1 cellular context compared by ENCODE assay signal in the genomic region with DNA sequence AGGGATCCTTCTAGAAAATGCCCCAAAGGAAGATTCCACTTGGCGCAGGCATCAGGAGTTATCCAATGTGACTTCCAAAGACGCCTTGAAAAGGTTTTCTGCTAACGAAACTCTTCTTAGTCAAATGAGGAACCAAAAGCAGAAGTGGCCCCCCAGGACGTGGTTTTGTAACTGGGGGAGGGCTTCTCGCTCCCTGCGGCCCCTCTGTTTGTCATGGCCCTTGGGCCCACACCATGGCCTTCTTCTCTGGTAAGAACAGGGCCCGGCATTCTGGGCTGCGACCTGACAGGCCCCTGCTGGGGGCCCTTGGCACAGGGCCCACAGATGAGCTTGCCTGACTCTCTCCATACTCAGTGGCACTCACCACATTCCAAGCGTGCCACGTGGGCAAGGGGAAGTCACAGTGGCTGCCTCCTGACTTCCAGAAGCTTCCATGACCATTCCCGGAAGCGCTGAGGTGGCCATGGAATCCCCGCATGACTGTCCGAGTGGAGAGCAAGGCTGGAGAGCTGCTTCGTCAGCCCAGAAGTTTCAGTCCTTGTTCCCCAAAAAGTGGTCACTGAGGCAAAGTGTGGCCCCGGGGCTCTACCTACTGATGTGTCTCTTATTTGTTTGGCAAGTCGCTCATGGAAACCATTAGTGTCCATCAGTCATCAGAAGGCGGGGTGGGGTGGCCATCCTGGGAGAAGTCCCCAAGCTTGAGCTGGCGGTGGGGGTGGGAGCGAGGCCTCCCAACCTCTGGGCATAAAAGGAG.
A peak's percentile ranks its signal among the peaks of the same experiment; 100 is the strongest.
TF ChIP-seq lines count a peak whose summit lies in the region.

No MANE protein-coding gene starts in this region.

TF ChIP-seq in GM12878, 131 proteins besides CTCF, POLR2A, EP300 and RAD21 (continued from another document):
- TF ChIP-seq, protein P1, sequence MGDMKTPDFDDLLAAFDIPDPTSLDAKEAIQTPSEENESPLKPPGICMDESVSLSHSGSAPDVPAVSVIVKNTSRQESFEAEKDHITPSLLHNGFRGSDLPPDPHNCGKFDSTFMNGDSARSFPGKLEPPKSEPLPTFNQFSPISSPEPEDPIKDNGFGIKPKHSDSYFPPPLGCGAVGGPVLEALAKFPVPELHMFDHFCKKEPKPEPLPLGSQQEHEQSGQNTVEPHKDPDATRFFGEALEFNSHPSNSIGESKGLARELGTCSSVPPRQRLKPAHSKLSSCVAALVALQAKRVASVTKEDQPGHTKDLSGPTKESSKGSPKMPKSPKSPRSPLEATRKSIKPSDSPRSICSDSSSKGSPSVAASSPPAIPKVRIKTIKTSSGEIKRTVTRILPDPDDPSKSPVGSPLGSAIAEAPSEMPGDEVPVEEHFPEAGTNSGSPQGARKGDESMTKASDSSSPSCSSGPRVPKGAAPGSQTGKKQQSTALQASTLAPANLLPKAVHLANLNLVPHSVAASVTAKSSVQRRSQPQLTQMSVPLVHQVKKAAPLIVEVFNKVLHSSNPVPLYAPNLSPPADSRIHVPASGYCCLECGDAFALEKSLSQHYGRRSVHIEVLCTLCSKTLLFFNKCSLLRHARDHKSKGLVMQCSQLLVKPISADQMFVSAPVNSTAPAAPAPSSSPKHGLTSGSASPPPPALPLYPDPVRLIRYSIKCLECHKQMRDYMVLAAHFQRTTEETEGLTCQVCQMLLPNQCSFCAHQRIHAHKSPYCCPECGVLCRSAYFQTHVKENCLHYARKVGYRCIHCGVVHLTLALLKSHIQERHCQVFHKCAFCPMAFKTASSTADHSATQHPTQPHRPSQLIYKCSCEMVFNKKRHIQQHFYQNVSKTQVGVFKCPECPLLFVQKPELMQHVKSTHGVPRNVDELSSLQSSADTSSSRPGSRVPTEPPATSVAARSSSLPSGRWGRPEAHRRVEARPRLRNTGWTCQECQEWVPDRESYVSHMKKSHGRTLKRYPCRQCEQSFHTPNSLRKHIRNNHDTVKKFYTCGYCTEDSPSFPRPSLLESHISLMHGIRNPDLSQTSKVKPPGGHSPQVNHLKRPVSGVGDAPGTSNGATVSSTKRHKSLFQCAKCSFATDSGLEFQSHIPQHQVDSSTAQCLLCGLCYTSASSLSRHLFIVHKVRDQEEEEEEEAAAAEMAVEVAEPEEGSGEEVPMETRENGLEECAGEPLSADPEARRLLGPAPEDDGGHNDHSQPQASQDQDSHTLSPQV (IDR thresholded peaks at IDR 0.05), result no peak
- TF ChIP-seq YBX1 (IDR thresholded peaks at IDR 0.05), result no peak
- TF ChIP-seq JUNB (IDR thresholded peaks at IDR 0.05), result peak; percentile 97
- TF ChIP-seq, protein P2, sequence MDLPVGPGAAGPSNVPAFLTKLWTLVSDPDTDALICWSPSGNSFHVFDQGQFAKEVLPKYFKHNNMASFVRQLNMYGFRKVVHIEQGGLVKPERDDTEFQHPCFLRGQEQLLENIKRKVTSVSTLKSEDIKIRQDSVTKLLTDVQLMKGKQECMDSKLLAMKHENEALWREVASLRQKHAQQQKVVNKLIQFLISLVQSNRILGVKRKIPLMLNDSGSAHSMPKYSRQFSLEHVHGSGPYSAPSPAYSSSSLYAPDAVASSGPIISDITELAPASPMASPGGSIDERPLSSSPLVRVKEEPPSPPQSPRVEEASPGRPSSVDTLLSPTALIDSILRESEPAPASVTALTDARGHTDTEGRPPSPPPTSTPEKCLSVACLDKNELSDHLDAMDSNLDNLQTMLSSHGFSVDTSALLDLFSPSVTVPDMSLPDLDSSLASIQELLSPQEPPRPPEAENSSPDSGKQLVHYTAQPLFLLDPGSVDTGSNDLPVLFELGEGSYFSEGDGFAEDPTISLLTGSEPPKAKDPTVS (IDR thresholded peaks at IDR 0.05; ENCODE audit: low read depth, low read length), result peak; percentile 90
- peak; percentile 37; the same call in 1 of the 2 replicates for TF ChIP-seq ZSCAN29 (IDR thresholded peaks at IDR 0.05)
- TF ChIP-seq, protein P3, sequence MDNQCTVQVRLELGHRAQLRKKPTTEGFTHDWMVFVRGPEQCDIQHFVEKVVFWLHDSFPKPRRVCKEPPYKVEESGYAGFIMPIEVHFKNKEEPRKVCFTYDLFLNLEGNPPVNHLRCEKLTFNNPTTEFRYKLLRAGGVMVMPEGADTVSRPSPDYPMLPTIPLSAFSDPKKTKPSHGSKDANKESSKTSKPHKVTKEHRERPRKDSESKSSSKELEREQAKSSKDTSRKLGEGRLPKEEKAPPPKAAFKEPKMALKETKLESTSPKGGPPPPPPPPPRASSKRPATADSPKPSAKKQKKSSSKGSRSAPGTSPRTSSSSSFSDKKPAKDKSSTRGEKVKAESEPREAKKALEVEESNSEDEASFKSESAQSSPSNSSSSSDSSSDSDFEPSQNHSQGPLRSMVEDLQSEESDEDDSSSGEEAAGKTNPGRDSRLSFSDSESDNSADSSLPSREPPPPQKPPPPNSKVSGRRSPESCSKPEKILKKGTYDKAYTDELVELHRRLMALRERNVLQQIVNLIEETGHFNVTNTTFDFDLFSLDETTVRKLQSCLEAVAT (IDR thresholded peaks at IDR 0.05), result peak; percentile 76
- peak; percentile 99 for TF ChIP-seq BCL11A (IDR thresholded peaks at IDR 0.05; ENCODE audit: low read depth, low read length)
- no peak for TF ChIP-seq SREBF1 (IDR thresholded peaks at IDR 0.05; ENCODE audit: low read length)
- TF ChIP-seq RUNX3 (IDR thresholded peaks at IDR 0.05; ENCODE audit: low read length), result peak; percentile 96
- TF ChIP-seq, protein P4, sequence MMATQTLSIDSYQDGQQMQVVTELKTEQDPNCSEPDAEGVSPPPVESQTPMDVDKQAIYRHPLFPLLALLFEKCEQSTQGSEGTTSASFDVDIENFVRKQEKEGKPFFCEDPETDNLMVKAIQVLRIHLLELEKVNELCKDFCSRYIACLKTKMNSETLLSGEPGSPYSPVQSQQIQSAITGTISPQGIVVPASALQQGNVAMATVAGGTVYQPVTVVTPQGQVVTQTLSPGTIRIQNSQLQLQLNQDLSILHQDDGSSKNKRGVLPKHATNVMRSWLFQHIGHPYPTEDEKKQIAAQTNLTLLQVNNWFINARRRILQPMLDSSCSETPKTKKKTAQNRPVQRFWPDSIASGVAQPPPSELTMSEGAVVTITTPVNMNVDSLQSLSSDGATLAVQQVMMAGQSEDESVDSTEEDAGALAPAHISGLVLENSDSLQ (IDR thresholded peaks at IDR 0.05), result peak; percentile 88
- TF ChIP-seq, protein P5, sequence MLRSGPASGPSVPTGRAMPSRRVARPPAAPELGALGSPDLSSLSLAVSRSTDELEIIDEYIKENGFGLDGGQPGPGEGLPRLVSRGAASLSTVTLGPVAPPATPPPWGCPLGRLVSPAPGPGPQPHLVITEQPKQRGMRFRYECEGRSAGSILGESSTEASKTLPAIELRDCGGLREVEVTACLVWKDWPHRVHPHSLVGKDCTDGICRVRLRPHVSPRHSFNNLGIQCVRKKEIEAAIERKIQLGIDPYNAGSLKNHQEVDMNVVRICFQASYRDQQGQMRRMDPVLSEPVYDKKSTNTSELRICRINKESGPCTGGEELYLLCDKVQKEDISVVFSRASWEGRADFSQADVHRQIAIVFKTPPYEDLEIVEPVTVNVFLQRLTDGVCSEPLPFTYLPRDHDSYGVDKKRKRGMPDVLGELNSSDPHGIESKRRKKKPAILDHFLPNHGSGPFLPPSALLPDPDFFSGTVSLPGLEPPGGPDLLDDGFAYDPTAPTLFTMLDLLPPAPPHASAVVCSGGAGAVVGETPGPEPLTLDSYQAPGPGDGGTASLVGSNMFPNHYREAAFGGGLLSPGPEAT (IDR thresholded peaks at IDR 0.05; ENCODE audit: low read depth), result peak; percentile 95
- no peak for TF ChIP-seq FOS (IDR thresholded peaks at IDR 0.05; ENCODE audit: borderline replicate concordance, extremely low read depth, insufficient read length)
- TF ChIP-seq HDGF (IDR thresholded peaks at IDR 0.05), result peak; percentile 74
- TF ChIP-seq ZNF622 (IDR thresholded peaks at IDR 0.05), result no peak
- TF ChIP-seq TCF7 (IDR thresholded peaks at IDR 0.05; ENCODE audit: borderline replicate concordance), result no peak; the same call in 1 of the 2 replicates
- TF ChIP-seq MTA2 (IDR thresholded peaks at IDR 0.05; ENCODE audit: low read depth), result peak; percentile 92
- TF ChIP-seq SMC3 (IDR thresholded peaks at IDR 0.05; ENCODE audit: borderline replicate concordance, low read length), result no peak
- TF ChIP-seq SREBF2 (IDR thresholded peaks at IDR 0.05; ENCODE audit: low read length), result no peak
- 0 out of 2 replicates have a peak, but pooled peaks have one; percentile 40 for TF ChIP-seq RAD51 (IDR thresholded peaks at IDR 0.05)
- peak; percentile 91 for TF ChIP-seq PAX5 (IDR thresholded peaks at IDR 0.05; ENCODE audit: borderline replicate concordance, low read depth, low read length)
- peak; percentile 76 for TF ChIP-seq MXI1 (IDR thresholded peaks at IDR 0.05; ENCODE audit: low read depth, low read length)
- no peak for TF ChIP-seq KDM1A (IDR thresholded peaks at IDR 0.05; ENCODE audit: borderline replicate concordance)
- TF ChIP-seq ZZZ3 (IDR thresholded peaks at IDR 0.05; ENCODE audit: control insufficient read depth, insufficient read length, low read depth), result no peak
- TF ChIP-seq NR2C2 (IDR thresholded peaks at IDR 0.05; ENCODE audit: borderline replicate concordance, control insufficient read depth, insufficient read length, low read depth), result no peak
- no peak for TF ChIP-seq ZNF274 (IDR thresholded peaks at IDR 0.05; ENCODE audit: insufficient read depth, insufficient read length)
- peak; percentile 40 for TF ChIP-seq SMAD1 (IDR thresholded peaks at IDR 0.05; ENCODE audit: low read depth, partially characterized antibody)
- TF ChIP-seq MEF2A (IDR thresholded peaks at IDR 0.05; ENCODE audit: insufficient read depth, low read depth, low read length), result peak; percentile 75; the same call in 1 of the 2 replicates
- TF ChIP-seq STAT3 (IDR thresholded peaks at IDR 0.05; ENCODE audit: low read depth, low read length), result no peak; the same call in 1 of the 2 replicates
- no peak for TF ChIP-seq NRF1 (conservative IDR thresholded peaks at IDR 0.05; ENCODE audit: low read depth, low read length)
- peak; percentile 83; the same call in 1 of the 2 replicates for TF ChIP-seq TCF3 (IDR thresholded peaks at IDR 0.05; ENCODE audit: borderline replicate concordance, insufficient read depth, low read depth, low read length)
- peak; percentile 79 for TF ChIP-seq MEF2B (IDR thresholded peaks at IDR 0.05; ENCODE audit: partially characterized antibody, poor library complexity, severe bottlenecking)
- TF ChIP-seq SMAD5 (IDR thresholded peaks at IDR 0.05; ENCODE audit: low read depth), result 0 out of 2 replicates have a peak, but pooled peaks have one; percentile 34
- peak; percentile 87; the same call in 1 of the 2 replicates for TF ChIP-seq TAF1 (IDR thresholded peaks at IDR 0.05; ENCODE audit: borderline replicate concordance, low read depth, low read length)
